In the genomic region with DNA sequence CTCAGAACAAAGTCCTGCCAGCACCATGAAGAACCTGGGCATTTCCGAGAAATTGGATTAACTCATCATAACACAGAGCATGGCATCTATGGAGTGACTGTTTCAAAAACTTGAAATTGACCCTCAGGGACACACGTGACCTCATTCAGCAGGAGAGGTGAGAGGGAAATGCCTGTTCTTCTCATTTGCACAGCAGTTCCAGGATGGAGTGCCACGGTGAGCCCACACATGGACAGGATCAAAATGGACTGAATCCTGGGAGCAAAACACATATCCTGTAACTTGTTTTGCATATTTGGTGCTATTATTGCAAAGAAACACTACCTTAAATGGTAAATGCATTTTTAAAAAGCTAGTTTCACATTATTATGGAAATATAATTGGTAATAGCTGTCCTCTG, we compare ENCODE assay signal across 28 cellular contexts.
"Had no signal": no experiment of that assay in that cellular context is flagged by ENCODE, and none has a peak within 500 bp of the region (broad histone marks: within the 10 kb centered on the region; RNA-seq: fewer than 3 reads in every experiment).

No MANE protein-coding gene starts in this region.

- H3K4me3 Mint-ChIP-seq: activated B cell treated with CpG ODN at 0.5 μM for 24 hours; activated CD8-positive, alpha-beta T cell treated with anti-CD3 and anti-CD28 coated beads for 36 hours; activated naive CD4-positive, alpha-beta T cell treated with anti-CD3 and anti-CD28 coated beads, Interleukin-2, amount 10 ng/mL, durations not matched to agents 7 days and 5 days; activated naive CD8-positive, alpha-beta T cell treated with anti-CD3 and anti-CD28 coated beads, Interleukin-2, amount 10 ng/mL, durations not matched to agents 7 days and 5 days; activated T-cell treated with anti-CD3 and anti-CD28 coated beads, Interleukin-2, amount 50 U/mL, for 4 hours; brain; T-helper 17 cell; T-helper 2 cell treated with Interferon-gamma antibody and Interleukin-4, amounts not matched to agents 5 μg/mL and 100 μg/mL, for 36 hours had no signal

- H3K27ac Mint-ChIP-seq: activated B cell treated with CpG ODN at 0.5 μM for 24 hours; activated CD8-positive, alpha-beta T cell treated with anti-CD3 and anti-CD28 coated beads for 36 hours; activated naive CD4-positive, alpha-beta T cell treated with anti-CD3 and anti-CD28 coated beads, Interleukin-2, amount 10 ng/mL, durations not matched to agents 7 days and 5 days; activated naive CD4-positive, alpha-beta T cell treated with anti-CD3 and anti-CD28 coated beads, Interleukin-2, amount 50 U/mL, for 72 hours; activated naive CD8-positive, alpha-beta T cell treated with anti-CD3 and anti-CD28 coated beads, Interleukin-2, amount 10 ng/mL, durations not matched to agents 7 days and 5 days; brain; T-helper 17 cell; T-helper 2 cell treated with Interferon-gamma antibody and Interleukin-4, amounts not matched to agents 5 μg/mL and 100 μg/mL, for 36 hours had no signal

- H3K27me3 Mint-ChIP-seq: activated B cell treated with CpG ODN at 0.5 μM for 24 hours; activated CD8-positive, alpha-beta T cell treated with anti-CD3 and anti-CD28 coated beads for 36 hours; activated naive CD4-positive, alpha-beta T cell treated with anti-CD3 and anti-CD28 coated beads, Interleukin-2, amount 10 ng/mL, durations not matched to agents 7 days and 5 days; activated naive CD8-positive, alpha-beta T cell treated with anti-CD3 and anti-CD28 coated beads, Interleukin-2, amount 10 ng/mL, durations not matched to agents 7 days and 5 days; T-helper 17 cell had no signal

- H3K36me3 ChIP-seq: ascending aorta, breast epithelium, cardiac muscle cell, esophagus squamous epithelium, gastroesophageal sphincter, WERI-Rb-1 had no signal

- H3K4me3 ChIP-seq: ascending aorta, breast epithelium, cardiac muscle cell, esophagus squamous epithelium, gastroesophageal sphincter had no signal

- H3K9me3 Mint-ChIP-seq: activated T-cell treated with anti-CD3 and anti-CD28 coated beads, Interleukin-2, amount 50 U/mL, for 4 hours had no signal

- H3K27ac ChIP-seq: ascending aorta, breast epithelium, cardiac muscle cell, epithelial cell of prostate, esophagus squamous epithelium, gastroesophageal sphincter, WERI-Rb-1 had no signal

- H3K36me3 Mint-ChIP-seq: activated naive CD4-positive, alpha-beta T cell treated with anti-CD3 and anti-CD28 coated beads, Interleukin-2, amount 10 ng/mL, durations not matched to agents 7 days and 5 days; activated naive CD4-positive, alpha-beta T cell treated with anti-CD3 and anti-CD28 coated beads, Interleukin-2, amount 50 U/mL, for 72 hours; activated naive CD8-positive, alpha-beta T cell treated with anti-CD3 and anti-CD28 coated beads, Interleukin-2, amount 10 ng/mL, durations not matched to agents 7 days and 5 days; brain had no signal

- H3K27me3 ChIP-seq: ascending aorta, breast epithelium, cardiac muscle cell, esophagus squamous epithelium, gastroesophageal sphincter had no signal

- H3K9me3 ChIP-seq: ascending aorta, breast epithelium, esophagus squamous epithelium, gastroesophageal sphincter had no signal

- H3K4me1 ChIP-seq: ascending aorta, breast epithelium, gastroesophageal sphincter had no signal

- H3K4me1 Mint-ChIP-seq: activated B cell treated with CpG ODN at 0.5 μM for 24 hours; activated naive CD4-positive, alpha-beta T cell treated with anti-CD3 and anti-CD28 coated beads, Interleukin-2, amount 10 ng/mL, durations not matched to agents 7 days and 5 days; activated naive CD8-positive, alpha-beta T cell treated with anti-CD3 and anti-CD28 coated beads, Interleukin-2, amount 10 ng/mL, durations not matched to agents 7 days and 5 days; brain; T-helper 17 cell had no signal

- DNase-seq: activated B cell treated with CpG ODN at 0.5 μM for 24 hours; activated CD4-positive, alpha-beta T cell treated with anti-CD3 and anti-CD28 coated beads for 48 hours; activated CD4-positive, alpha-beta T cell treated with anti-CD3 and anti-CD28 coated beads, Interleukin-2, amount 50 U/mL, for 1 hour; activated CD4-positive, alpha-beta T cell treated with anti-CD3 and anti-CD28 coated beads, Interleukin-2, amount 50 U/mL, for 48 hours; activated CD8-positive, alpha-beta memory T cell treated with anti-CD3 and anti-CD28 coated beads for 24 hours; activated CD8-positive, alpha-beta T cell treated with anti-CD3 and anti-CD28 coated beads for 36 hours; activated naive CD4-positive, alpha-beta T cell treated with anti-CD3 and anti-CD28 coated beads, Interleukin-2, amount 10 ng/mL, durations not matched to agents 7 days and 5 days; activated naive CD8-positive, alpha-beta T cell treated with anti-CD3 and anti-CD28 coated beads, Interleukin-2, amount 10 ng/mL, durations not matched to agents 7 days and 5 days; activated T-cell treated with anti-CD3 and anti-CD28 coated beads, Interleukin-2, amount 50 U/mL, for 4 hours; central memory CD4-positive, alpha-beta T cell; cerebellar nuclear complex; cortex of kidney; dermis blood vessel endothelial cell; effector CD8-positive, alpha-beta T cell; esophagus squamous epithelium; foreskin melanocyte; T-helper 1 cell; T-helper 17 cell; T1000; WERI-Rb-1 had no signal
